Comparison of ENCODE assay signal across 2 cellular contexts in the genomic region with DNA sequence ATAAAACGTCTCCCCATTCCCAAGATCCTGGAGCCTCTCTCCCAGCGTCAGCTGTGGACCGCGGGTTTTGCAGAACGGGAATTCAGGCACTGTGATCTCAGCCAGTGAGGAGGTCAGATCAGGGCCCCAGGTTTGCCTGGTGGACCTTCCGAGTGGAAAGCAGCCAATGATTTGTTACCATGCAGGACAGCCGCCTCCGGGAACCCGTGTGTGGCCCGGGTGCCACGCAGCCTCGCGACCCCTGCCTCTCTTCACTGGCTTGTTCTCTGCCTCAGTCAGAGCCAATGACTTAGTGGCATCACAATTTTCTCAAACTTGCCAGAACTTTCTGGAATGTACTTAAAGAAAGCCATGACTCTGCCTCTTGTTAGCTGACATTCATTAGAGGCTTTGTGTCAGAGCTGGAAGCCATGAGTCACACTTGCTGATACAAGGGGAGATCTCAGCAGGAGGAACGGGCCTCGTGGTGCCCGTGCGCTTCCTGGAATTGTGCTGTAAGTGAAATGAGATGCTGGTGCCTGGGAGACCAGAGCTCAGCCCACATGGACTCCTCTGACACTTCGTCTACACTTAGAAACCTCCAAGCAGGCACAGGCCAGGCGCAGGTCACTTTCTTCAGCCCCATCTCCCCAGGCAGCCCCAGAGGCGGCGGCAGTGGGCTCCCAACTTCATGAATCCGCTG.
TF ChIP-seq lines count a peak whose summit lies in the region.

No MANE protein-coding gene starts in this region.

TF ChIP-seq in liver, 16 proteins besides CTCF, POLR2A, EP300 and RAD21 (continued from another document):
- TF ChIP-seq, protein P1, sequence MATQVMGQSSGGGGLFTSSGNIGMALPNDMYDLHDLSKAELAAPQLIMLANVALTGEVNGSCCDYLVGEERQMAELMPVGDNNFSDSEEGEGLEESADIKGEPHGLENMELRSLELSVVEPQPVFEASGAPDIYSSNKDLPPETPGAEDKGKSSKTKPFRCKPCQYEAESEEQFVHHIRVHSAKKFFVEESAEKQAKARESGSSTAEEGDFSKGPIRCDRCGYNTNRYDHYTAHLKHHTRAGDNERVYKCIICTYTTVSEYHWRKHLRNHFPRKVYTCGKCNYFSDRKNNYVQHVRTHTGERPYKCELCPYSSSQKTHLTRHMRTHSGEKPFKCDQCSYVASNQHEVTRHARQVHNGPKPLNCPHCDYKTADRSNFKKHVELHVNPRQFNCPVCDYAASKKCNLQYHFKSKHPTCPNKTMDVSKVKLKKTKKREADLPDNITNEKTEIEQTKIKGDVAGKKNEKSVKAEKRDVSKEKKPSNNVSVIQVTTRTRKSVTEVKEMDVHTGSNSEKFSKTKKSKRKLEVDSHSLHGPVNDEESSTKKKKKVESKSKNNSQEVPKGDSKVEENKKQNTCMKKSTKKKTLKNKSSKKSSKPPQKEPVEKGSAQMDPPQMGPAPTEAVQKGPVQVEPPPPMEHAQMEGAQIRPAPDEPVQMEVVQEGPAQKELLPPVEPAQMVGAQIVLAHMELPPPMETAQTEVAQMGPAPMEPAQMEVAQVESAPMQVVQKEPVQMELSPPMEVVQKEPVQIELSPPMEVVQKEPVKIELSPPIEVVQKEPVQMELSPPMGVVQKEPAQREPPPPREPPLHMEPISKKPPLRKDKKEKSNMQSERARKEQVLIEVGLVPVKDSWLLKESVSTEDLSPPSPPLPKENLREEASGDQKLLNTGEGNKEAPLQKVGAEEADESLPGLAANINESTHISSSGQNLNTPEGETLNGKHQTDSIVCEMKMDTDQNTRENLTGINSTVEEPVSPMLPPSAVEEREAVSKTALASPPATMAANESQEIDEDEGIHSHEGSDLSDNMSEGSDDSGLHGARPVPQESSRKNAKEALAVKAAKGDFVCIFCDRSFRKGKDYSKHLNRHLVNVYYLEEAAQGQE (IDR thresholded peaks at IDR 0.05) = no peak
- no peak for TF ChIP-seq NR2F2 (IDR thresholded peaks at IDR 0.05)

TF ChIP-seq in HepG2, 621 proteins besides CTCF, POLR2A, EP300 and RAD21:
- TF ChIP-seq, protein P2, sequence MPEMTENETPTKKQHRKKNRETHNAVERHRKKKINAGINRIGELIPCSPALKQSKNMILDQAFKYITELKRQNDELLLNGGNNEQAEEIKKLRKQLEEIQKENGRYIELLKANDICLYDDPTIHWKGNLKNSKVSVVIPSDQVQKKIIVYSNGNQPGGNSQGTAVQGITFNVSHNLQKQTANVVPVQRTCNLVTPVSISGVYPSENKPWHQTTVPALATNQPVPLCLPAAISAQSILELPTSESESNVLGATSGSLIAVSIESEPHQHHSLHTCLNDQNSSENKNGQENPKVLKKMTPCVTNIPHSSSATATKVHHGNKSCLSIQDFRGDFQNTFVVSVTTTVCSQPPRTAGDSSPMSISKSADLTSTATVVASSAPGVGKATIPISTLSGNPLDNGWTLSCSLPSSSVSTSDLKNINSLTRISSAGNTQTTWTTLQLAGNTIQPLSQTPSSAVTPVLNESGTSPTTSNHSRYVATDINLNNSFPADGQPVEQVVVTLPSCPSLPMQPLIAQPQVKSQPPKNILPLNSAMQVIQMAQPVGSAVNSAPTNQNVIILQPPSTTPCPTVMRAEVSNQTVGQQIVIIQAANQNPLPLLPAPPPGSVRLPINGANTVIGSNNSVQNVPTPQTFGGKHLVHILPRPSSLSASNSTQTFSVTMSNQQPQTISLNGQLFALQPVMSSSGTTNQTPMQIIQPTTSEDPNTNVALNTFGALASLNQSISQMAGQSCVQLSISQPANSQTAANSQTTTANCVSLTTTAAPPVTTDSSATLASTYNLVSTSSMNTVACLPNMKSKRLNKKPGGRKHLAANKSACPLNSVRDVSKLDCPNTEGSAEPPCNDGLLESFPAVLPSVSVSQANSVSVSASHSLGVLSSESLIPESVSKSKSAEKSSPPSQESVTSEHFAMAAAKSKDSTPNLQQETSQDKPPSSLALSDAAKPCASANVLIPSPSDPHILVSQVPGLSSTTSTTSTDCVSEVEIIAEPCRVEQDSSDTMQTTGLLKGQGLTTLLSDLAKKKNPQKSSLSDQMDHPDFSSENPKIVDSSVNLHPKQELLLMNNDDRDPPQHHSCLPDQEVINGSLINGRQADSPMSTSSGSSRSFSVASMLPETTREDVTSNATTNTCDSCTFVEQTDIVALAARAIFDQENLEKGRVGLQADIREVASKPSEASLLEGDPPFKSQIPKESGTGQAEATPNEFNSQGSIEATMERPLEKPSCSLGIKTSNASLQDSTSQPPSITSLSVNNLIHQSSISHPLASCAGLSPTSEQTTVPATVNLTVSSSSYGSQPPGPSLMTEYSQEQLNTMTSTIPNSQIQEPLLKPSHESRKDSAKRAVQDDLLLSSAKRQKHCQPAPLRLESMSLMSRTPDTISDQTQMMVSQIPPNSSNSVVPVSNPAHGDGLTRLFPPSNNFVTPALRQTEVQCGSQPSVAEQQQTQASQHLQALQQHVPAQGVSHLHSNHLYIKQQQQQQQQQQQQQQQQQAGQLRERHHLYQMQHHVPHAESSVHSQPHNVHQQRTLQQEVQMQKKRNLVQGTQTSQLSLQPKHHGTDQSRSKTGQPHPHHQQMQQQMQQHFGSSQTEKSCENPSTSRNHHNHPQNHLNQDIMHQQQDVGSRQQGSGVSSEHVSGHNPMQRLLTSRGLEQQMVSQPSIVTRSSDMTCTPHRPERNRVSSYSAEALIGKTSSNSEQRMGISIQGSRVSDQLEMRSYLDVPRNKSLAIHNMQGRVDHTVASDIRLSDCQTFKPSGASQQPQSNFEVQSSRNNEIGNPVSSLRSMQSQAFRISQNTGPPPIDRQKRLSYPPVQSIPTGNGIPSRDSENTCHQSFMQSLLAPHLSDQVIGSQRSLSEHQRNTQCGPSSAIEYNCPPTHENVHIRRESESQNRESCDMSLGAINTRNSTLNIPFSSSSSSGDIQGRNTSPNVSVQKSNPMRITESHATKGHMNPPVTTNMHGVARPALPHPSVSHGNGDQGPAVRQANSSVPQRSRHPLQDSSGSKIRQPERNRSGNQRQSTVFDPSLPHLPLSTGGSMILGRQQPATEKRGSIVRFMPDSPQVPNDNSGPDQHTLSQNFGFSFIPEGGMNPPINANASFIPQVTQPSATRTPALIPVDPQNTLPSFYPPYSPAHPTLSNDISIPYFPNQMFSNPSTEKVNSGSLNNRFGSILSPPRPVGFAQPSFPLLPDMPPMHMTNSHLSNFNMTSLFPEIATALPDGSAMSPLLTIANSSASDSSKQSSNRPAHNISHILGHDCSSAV (CRISPR knock-in tag; IDR thresholded peaks at IDR 0.05; ENCODE audit: borderline replicate concordance) = no peak
- no peak for TF ChIP-seq ZNF562 (CRISPR knock-in tag; IDR thresholded peaks at IDR 0.05; ENCODE audit: borderline replicate concordance)
- no peak for TF ChIP-seq ZNF331 (CRISPR knock-in tag; IDR thresholded peaks at IDR 0.05)
- no peak for TF ChIP-seq ZNF546 (CRISPR knock-in tag; conservative IDR thresholded peaks at IDR 0.05)
